7 cellular contexts compared by ENCODE assay signal in the genomic region with DNA sequence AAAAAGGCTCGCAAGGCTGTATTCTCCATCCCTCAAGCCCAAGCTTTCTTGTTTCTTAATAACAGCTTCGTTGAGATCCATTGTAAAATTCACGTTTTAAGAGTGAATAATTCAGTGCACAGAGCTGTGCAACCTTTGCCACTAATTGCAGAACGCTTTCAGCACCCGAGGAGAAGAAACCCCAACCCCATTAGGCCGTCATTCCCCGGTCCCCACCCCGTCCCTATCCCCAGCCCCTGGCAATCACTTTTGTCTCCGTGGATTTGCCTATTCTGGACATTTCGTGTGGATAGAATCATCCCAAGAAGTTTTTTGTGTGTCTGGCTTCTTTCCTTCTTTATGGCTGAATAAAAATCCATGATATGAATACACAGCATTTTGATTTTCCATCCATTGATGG. TPM values are rescaled to one million over a fixed set of nuclear protein-coding genes. Genes with fewer than 3 reads are reported as not detected.
A peak's percentile ranks its signal among the peaks of the same experiment; 100 is the strongest.
DNase-seq lines count a peak whose midpoint lies in the region; ATAC-seq and TF ChIP-seq lines count a peak whose summit lies in the region.
"Not testable (repeated sequence)": the region's sequence is repeated elsewhere in the genome, so short reads cannot be mapped to it uniquely, and the experiment has no call there.

No MANE protein-coding gene starts in this region.

- TF ChIP-seq CTCF in right atrium auricular region (IDR thresholded peaks at IDR 0.05), result not testable (repeated sequence)

- H3K27me3 Mint-ChIP-seq in activated naive CD4-positive, alpha-beta T cell treated with anti-CD3 and anti-CD28 coated beads for 36 hours (ENCODE audit: low read depth); naive thymus-derived CD4-positive, alpha-beta T cell: not testable (repeated sequence)

- peak overlapping the region; percentile 61 for H3K27ac ChIP-seq in effector memory CD4-positive, alpha-beta T cell (ENCODE audit: insufficient read depth, low read length, poor library complexity, severe bottlenecking)
- H3K27ac ChIP-seq in right atrium auricular region (peak overlapping the region; percentile 83 to 96), skin epidermis (peak overlapping the region in 18 of 21 experiments; percentile 18 to 91 (median 72))
- peak overlapping the region; percentile 79 for H3K27ac ChIP-seq in naive thymus-derived CD4-positive, alpha-beta T cell (ENCODE audit: low read depth, low read length)

- CTCF ChIA-PET in activated naive CD4-positive, alpha-beta T cell treated with anti-CD3 and anti-CD28 coated beads for 36 hours (lab: Charles Lee); naive thymus-derived CD4-positive, alpha-beta T cell (lab: Charles Lee): not testable (repeated sequence)

- intact Hi-C loops in activated naive CD4-positive, alpha-beta T cell treated with anti-CD3 and anti-CD28 coated beads for 36 hours (cut with micrococcal nuclease); naive thymus-derived CD4-positive, alpha-beta T cell (cut with micrococcal nuclease): not testable (repeated sequence)

- not testable (repeated sequence) for H3K27ac Mint-ChIP-seq in activated naive CD4-positive, alpha-beta T cell treated with anti-CD3 and anti-CD28 coated beads for 36 hours; naive thymus-derived CD4-positive, alpha-beta T cell

- H3K36me3 ChIP-seq in effector memory CD4-positive, alpha-beta T cell (ENCODE audit: control insufficient read depth, insufficient read depth, low read length); right atrium auricular region; naive thymus-derived CD4-positive, alpha-beta T cell (ENCODE audit: control insufficient read depth in 2 of 3, insufficient read depth in 3 of 3, low read length in 3 of 3): not testable (repeated sequence)

- not testable (repeated sequence) for H3K4me1 ChIP-seq in effector memory CD4-positive, alpha-beta T cell (ENCODE audit: control insufficient read depth, insufficient read depth, low read length, poor library complexity, severe bottlenecking); right atrium auricular region; naive thymus-derived CD4-positive, alpha-beta T cell (ENCODE audit: control insufficient read depth in 2 of 2, insufficient read depth in 2 of 2, low read length in 2 of 2)

- not testable (repeated sequence) for H3K9me3 Mint-ChIP-seq in activated naive CD4-positive, alpha-beta T cell treated with anti-CD3 and anti-CD28 coated beads for 36 hours; naive thymus-derived CD4-positive, alpha-beta T cell

- not testable (repeated sequence) for H3K4me1 Mint-ChIP-seq in activated naive CD4-positive, alpha-beta T cell treated with anti-CD3 and anti-CD28 coated beads for 36 hours (ENCODE audit: low read depth); naive thymus-derived CD4-positive, alpha-beta T cell

- ATAC-seq in GM21360 (IDR thresholded peaks at IDR 0.05; ENCODE audit: unreplicated experiment), result peak; percentile 7
- ATAC-seq in naive thymus-derived CD4-positive, alpha-beta T cell, result not testable (repeated sequence)

- DNase-seq in NCI-H1092 treated with DMSO at 0.1 percent for 48 hours (lab: John Stamatoyannopoulos, UW), result peak; percentile 9
- not testable (repeated sequence) for DNase-seq in activated naive CD4-positive, alpha-beta T cell treated with anti-CD3 and anti-CD28 coated beads for 36 hours; effector memory CD4-positive, alpha-beta T cell; right atrium auricular region (ENCODE audit: low spot score)
- DNase-seq in naive thymus-derived CD4-positive, alpha-beta T cell, result peak in 3 of 9 donors; percentile 12 to 18 (median 14)

- H3K27me3 ChIP-seq in effector memory CD4-positive, alpha-beta T cell (replicated peaks; ENCODE audit: control insufficient read depth, insufficient read depth, low read length, poor library complexity, severe bottlenecking); right atrium auricular region; naive thymus-derived CD4-positive, alpha-beta T cell (ENCODE audit: control insufficient read depth in 2 of 2, insufficient read depth in 2 of 2, low read length in 2 of 2): not testable (repeated sequence)

- not testable (repeated sequence) for H3K36me3 Mint-ChIP-seq in activated naive CD4-positive, alpha-beta T cell treated with anti-CD3 and anti-CD28 coated beads for 36 hours (ENCODE audit: low read depth); naive thymus-derived CD4-positive, alpha-beta T cell

- POLR2A ChIA-PET in naive thymus-derived CD4-positive, alpha-beta T cell (lab: Charles Lee), result not testable (repeated sequence)

- peak overlapping the region; percentile 12 for H3K4me3 Mint-ChIP-seq in activated naive CD4-positive, alpha-beta T cell treated with anti-CD3 and anti-CD28 coated beads for 36 hours
- not testable (repeated sequence) for H3K4me3 Mint-ChIP-seq in naive thymus-derived CD4-positive, alpha-beta T cell

- H3K9me3 ChIP-seq in effector memory CD4-positive, alpha-beta T cell (ENCODE audit: control insufficient read depth, low read length); right atrium auricular region; naive thymus-derived CD4-positive, alpha-beta T cell (ENCODE audit: control insufficient read depth in 2 of 3, low read length in 3 of 3): not testable (repeated sequence)

- not testable (repeated sequence) for H3K4me3 ChIP-seq in effector memory CD4-positive, alpha-beta T cell (ENCODE audit: insufficient read depth, low read depth, low read length, poor library complexity, severe bottlenecking); naive thymus-derived CD4-positive, alpha-beta T cell (ENCODE audit: low read length)
- H3K4me3 ChIP-seq in right atrium auricular region, result peak overlapping the region; percentile 34 to 45
- H3K4me3 ChIP-seq in skin epidermis, result peak overlapping the region; percentile 1 to 39 (median 20)

RNA-seq across cellular contexts. Expression of gene GTF2IRD2B, which starts 1.0 kb away (rescaled TPM):
- total RNA-seq in activated naive CD4-positive, alpha-beta T cell treated with anti-CD3 and anti-CD28 coated beads for 36 hours, result 1 to 10 TPM; 3.8 to 4.4 TPM
- 10 to 100 TPM; 26.5 to 40.6 TPM for total RNA-seq in right atrium auricular region
- total RNA-seq in naive thymus-derived CD4-positive, alpha-beta T cell, result 10 to 100 TPM; 25.3 to 87.3 (median 55.0) TPM
- polyA plus RNA-seq in naive thymus-derived CD4-positive, alpha-beta T cell, result 10 to 100 TPM; 27.8 to 36.1 TPM

RNA-seq across cellular contexts. Expression of gene RCC1L, which starts 19.8 kb away (rescaled TPM):
- 10 to 100 TPM; 38.7 TPM for total RNA-seq in activated naive CD4-positive, alpha-beta T cell treated with anti-CD3 and anti-CD28 coated beads for 36 hours
- 10 to 100 TPM; 26.9 to 36.6 TPM for total RNA-seq in right atrium auricular region
- 10 to 100 TPM; 23.3 to 43.6 (median 28.3) TPM for total RNA-seq in naive thymus-derived CD4-positive, alpha-beta T cell
- polyA plus RNA-seq in naive thymus-derived CD4-positive, alpha-beta T cell, result 10 to 100 TPM; 33.6 to 43.8 TPM

Comparison
In these comparisons a context has a peak if more than half of its experiments do, and no peak if none do; other contexts are left out.
1. RNA of gene GTF2IRD2B, which starts 1.0 kb away (total RNA-seq): 25.3 to 87.3 TPM in naive thymus-derived CD4-positive, alpha-beta T cell and 26.5 to 40.6 TPM in right atrium auricular region; 3.8 to 4.4 TPM in activated naive CD4-positive, alpha-beta T cell treated with anti-CD3 and anti-CD28 coated beads for 36 hours; every median in the first group is over 4 times any median in the second.
2. Peak in every context shown above with its lines, with median percentiles within 50 percentile points of each other: H3K27ac ChIP-seq.